Comparison of ENCODE assay signal across 1 cellular context in the genomic region with DNA sequence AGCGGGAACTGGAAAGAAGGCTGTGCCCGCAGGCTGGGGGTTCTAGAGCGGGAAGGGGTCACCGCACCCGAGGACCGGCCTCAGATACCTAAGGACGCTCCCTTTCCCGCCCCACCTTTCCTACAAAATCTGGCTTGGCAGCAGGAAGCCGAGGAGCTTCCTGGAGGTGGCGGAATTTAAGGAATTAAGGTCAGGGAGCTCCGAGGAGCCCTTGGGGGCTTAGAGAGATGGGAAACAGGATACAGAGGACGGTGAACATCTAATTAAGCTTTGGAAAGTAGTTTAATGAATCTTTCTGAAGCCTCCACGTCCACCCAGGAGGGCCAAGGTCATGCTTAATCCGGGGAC.
TF ChIP-seq lines count a peak whose summit lies in the region.

No MANE protein-coding gene starts in this region.

TF ChIP-seq in HEK293, 187 proteins besides CTCF, POLR2A, EP300 and RAD21 (continued from another document):
- TF ChIP-seq, protein P1, sequence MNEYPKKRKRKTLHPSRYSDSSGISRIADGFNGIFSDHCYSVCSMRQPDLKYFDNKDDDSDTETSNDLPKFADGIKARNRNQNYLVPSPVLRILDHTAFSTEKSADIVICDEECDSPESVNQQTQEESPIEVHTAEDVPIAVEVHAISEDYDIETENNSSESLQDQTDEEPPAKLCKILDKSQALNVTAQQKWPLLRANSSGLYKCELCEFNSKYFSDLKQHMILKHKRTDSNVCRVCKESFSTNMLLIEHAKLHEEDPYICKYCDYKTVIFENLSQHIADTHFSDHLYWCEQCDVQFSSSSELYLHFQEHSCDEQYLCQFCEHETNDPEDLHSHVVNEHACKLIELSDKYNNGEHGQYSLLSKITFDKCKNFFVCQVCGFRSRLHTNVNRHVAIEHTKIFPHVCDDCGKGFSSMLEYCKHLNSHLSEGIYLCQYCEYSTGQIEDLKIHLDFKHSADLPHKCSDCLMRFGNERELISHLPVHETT (tag by site-specific recombination; IDR thresholded peaks at IDR 0.05), result no peak
- TF ChIP-seq ZNF544 (tag by site-specific recombination; IDR thresholded peaks at IDR 0.05) (no peak), SALL2 (tag by site-specific recombination; IDR thresholded peaks at IDR 0.05; ENCODE audit: borderline replicate concordance) (no peak), ZNF664 (tag by site-specific recombination; IDR thresholded peaks at IDR 0.05) (no peak)
